In the genomic region with DNA sequence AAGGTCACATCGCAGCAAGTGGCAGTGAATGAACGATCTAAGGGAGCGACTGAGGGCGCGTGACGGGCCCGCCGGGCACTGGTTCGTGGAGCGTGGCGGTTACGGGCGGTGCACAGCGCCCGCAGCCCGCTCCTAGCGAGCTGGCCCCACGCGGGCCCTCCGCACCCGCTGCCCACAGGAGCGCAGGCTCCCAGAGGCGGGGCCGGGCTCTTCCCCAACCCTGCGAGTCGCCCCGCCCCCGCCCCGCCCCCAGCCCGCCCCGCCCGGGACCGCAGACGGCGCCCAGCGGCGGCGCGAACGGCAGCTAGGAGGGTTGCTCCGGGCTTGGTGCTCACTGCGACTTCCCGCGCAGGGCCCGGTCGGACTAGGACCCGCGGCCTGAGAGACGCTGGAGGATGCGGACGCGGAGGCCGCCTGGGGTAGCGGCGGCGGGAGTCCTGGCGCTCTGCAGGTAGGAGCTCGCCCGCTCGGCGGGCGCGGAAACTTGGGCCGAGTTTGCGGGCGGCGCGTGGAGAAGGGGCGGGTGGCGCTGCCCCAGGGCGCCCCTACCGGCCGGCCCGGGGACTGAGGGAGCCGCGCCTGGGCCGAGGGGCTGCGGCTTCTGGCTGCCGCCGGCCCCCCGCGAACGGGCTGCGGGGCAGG, we compare ENCODE assay signal across 8 cellular contexts. TPM values are rescaled to one million over a fixed set of nuclear protein-coding genes. Genes with fewer than 3 reads are reported as not detected.
DNase-seq lines count a peak whose midpoint lies in the region; ATAC-seq and TF ChIP-seq lines count a peak whose summit lies in the region.

Gene C15orf39, plus strand, starts transcription at position 274 of the 642 bp plus-strand sequence. CDS start 4,167 bp downstream, outside the sequence.

- no peaks in the 10 kb centered on the region for H3K36me3 ChIP-seq in SU-DHL-6 (ENCODE audit: low read length)
- peaks cover 7 to 9% of the 10 kb centered on the region in 2 experiments for H3K36me3 ChIP-seq in trophoblast cell (ENCODE audit: control insufficient read depth in 1 of 2, insufficient read depth in 2 of 2, low read length in 2 of 2)

- peak within 1 kb of the TSS; percentile 90 for H3K14ac ChIP-seq in trophoblast cell (ENCODE audit: low read length)

- peaks cover 10% of the 10 kb centered on the region; the same call in 1 of the 2 replicates for H4K20me1 ChIP-seq in SU-DHL-6 (ENCODE audit: low read depth, low read length)

- H3K79me2 ChIP-seq in SU-DHL-6 (ENCODE audit: insufficient read depth, low read length), result peaks cover 45% of the 10 kb centered on the region
- peaks cover 14% of the 10 kb centered on the region for H3K79me2 ChIP-seq in trophoblast cell (ENCODE audit: control insufficient read depth, insufficient read depth, low read length, poor library complexity)

- H4K91ac ChIP-seq in trophoblast cell (ENCODE audit: low read depth, low read length), result peak within 1 kb of the TSS; percentile 91

- ATAC-seq in GM21528 (IDR thresholded peaks at IDR 0.05; ENCODE audit: low FRiP score, unreplicated experiment) (peak; percentile 47), Right ventricle myocardium inferior (peak; percentile 82)
- ATAC-seq in activated naive CD8-positive, alpha-beta T cell treated with anti-CD3 and anti-CD28 coated beads, Interleukin-2, amount 10 ng/mL, durations not matched to agents 7 days and 5 days (ENCODE audit: low read depth), result peak; percentile 44

- H3K9ac ChIP-seq in SU-DHL-6 (ENCODE audit: low read length) (peak within 1 kb of the TSS; percentile 97), trophoblast cell (ENCODE audit: low read length) (peak within 1 kb of the TSS; percentile 87)

- peak within 1 kb of the TSS; percentile 65 for H2BK12ac ChIP-seq in trophoblast cell (ENCODE audit: low read length)

- H3F3A ChIP-seq in SU-DHL-6 (ENCODE audit: insufficient read depth), result no peaks in the 10 kb centered on the region

- H3K27me3 Mint-ChIP-seq in activated naive CD8-positive, alpha-beta T cell treated with anti-CD3 and anti-CD28 coated beads, Interleukin-2, amount 10 ng/mL, durations not matched to agents 7 days and 5 days, result no peaks in the 10 kb centered on the region
- H3K27me3 Mint-ChIP-seq in type B pancreatic cell, result peaks cover 8% of the 10 kb centered on the region

- TF ChIP-seq CTCF in SU-DHL-6 (IDR thresholded peaks at IDR 0.05; ENCODE audit: insufficient read depth, low read length, poor library complexity, severe bottlenecking) (peak; percentile 92), type B pancreatic cell (conservative IDR thresholded peaks at IDR 0.05) (peak; percentile 98)

- H4K12ac ChIP-seq in trophoblast cell (ENCODE audit: low read depth, low read length), result peak within 1 kb of the TSS; percentile 92

- no peaks in the 10 kb centered on the region for H3K36me3 Mint-ChIP-seq in activated naive CD8-positive, alpha-beta T cell treated with anti-CD3 and anti-CD28 coated beads, Interleukin-2, amount 10 ng/mL, durations not matched to agents 7 days and 5 days
- H3K36me3 Mint-ChIP-seq in type B pancreatic cell, result no peaks in the 10 kb centered on the region

- peak within 1 kb of the TSS; percentile 90 for H2BK120ac ChIP-seq in trophoblast cell (ENCODE audit: insufficient read depth, low read length, poor library complexity)

- POLR2A ChIA-PET in activated naive CD8-positive, alpha-beta T cell treated with anti-CD3 and anti-CD28 coated beads, Interleukin-2, amount 10 ng/mL, durations not matched to agents 7 days and 5 days (lab: Charles Lee), result interaction anchor here (0.6 to 4.4 kb wide), 28 partner anchors 8 to 1228 kb away, joined by 3 to 44 read pairs (median 5); partner anchors contain the start of genes COX5A, PML and PPCDC

- peak within 1 kb of the TSS; percentile 85 for H3K27ac Mint-ChIP-seq in activated naive CD8-positive, alpha-beta T cell treated with anti-CD3 and anti-CD28 coated beads, Interleukin-2, amount 10 ng/mL, durations not matched to agents 7 days and 5 days
- H3K27ac Mint-ChIP-seq in type B pancreatic cell, result peak within 1 kb of the TSS; percentile 94

- H4K8ac ChIP-seq in trophoblast cell (ENCODE audit: low read depth, low read length), result peak within 1 kb of the TSS; percentile 91

- no peak within 1 kb of the TSS for H2AK5ac ChIP-seq in trophoblast cell (ENCODE audit: low read length)

- H3K27me3 ChIP-seq in SU-DHL-6 (ENCODE audit: low read length) (no peaks in the 10 kb centered on the region), trophoblast cell (ENCODE audit: insufficient read depth, low read length) (no peaks in the 10 kb centered on the region)

- peak within 1 kb of the TSS; percentile 94 for H3K4me3 Mint-ChIP-seq in activated naive CD8-positive, alpha-beta T cell treated with anti-CD3 and anti-CD28 coated beads, Interleukin-2, amount 10 ng/mL, durations not matched to agents 7 days and 5 days
- peak within 1 kb of the TSS; percentile 97 for H3K4me3 Mint-ChIP-seq in type B pancreatic cell

- peak within 1 kb of the TSS; percentile 96 for H3K4ac ChIP-seq in trophoblast cell (ENCODE audit: low read depth, low read length)

- intact Hi-C loops in Right ventricle myocardium inferior (cut with DNase I), result loop anchor here (2.0 to 5.0 kb wide), 3 partner anchors 23 to 251 kb away; partner anchors contain the start of genes RPP25 and SIN3A

- no peaks in the 10 kb centered on the region for H3K9me3 ChIP-seq in SU-DHL-6 (ENCODE audit: insufficient read depth, low read length)
- H3K9me3 ChIP-seq in trophoblast cell (ENCODE audit: insufficient read depth, low read depth, low read length), result no peaks in the 10 kb centered on the region

- H3K27ac ChIP-seq in SU-DHL-6 (ENCODE audit: low read depth, low read length), result peak within 1 kb of the TSS; percentile 81
- peak within 1 kb of the TSS; percentile 21 for H3K27ac ChIP-seq in trophoblast cell (ENCODE audit: low read depth, low read length)

- peak within 1 kb of the TSS; percentile 98 for H3K18ac ChIP-seq in trophoblast cell (ENCODE audit: low read length)

- DNase-seq in EL (peak; percentile 74), Right ventricle myocardium inferior (ENCODE audit: missing footprints) (peak; percentile 92), trophoblast cell (peak; percentile 90), type B pancreatic cell (ENCODE audit: extremely low spot score, unreplicated experiment) (peak; percentile 89)
- peak; percentile 57 for DNase-seq in Jurkat, Clone E6-1 (ENCODE audit: low read depth, low spot score)
- peak; percentile 93 for DNase-seq in activated naive CD8-positive, alpha-beta T cell treated with anti-CD3 and anti-CD28 coated beads, Interleukin-2, amount 10 ng/mL, durations not matched to agents 7 days and 5 days

- H3K4me1 ChIP-seq in trophoblast cell (ENCODE audit: control insufficient read depth in 1 of 2, insufficient read depth in 2 of 2, low read length in 2 of 2), result peaks cover 18 to 23% of the 10 kb centered on the region in 2 experiments

- peak within 1 kb of the TSS; percentile 72 for H3K4me2 ChIP-seq in SU-DHL-6 (ENCODE audit: low read depth, low read length, poor library complexity, severe bottlenecking)
- H3K4me2 ChIP-seq in trophoblast cell (ENCODE audit: low read length), result peak within 1 kb of the TSS; percentile 92

- H2AFZ ChIP-seq in SU-DHL-6 (ENCODE audit: low read depth, low read length, severe bottlenecking) (peak within 1 kb of the TSS; percentile 68), trophoblast cell (ENCODE audit: insufficient read depth, low read length, poor library complexity) (peak within 1 kb of the TSS; percentile 92)

- no CpG with 5 or more reads among the region's 84 CpGs for WGBS in trophoblast cell (ENCODE audit: extremely low coverage, insufficient coverage, insufficient read length)

- H3K9me2 ChIP-seq in SU-DHL-6 (replicated peaks; ENCODE audit: insufficient read depth, low read length), result no peaks in the 10 kb centered on the region

- no peak within 1 kb of the TSS for H3K23ac ChIP-seq in trophoblast cell (ENCODE audit: low read length)

- peaks cover 20% of the 10 kb centered on the region for H3K79me1 ChIP-seq in trophoblast cell (ENCODE audit: low read length)

- peaks cover 45% of the 10 kb centered on the region for H3K4me1 Mint-ChIP-seq in activated naive CD8-positive, alpha-beta T cell treated with anti-CD3 and anti-CD28 coated beads, Interleukin-2, amount 10 ng/mL, durations not matched to agents 7 days and 5 days
- H3K4me1 Mint-ChIP-seq in type B pancreatic cell (ENCODE audit: unreplicated experiment), result peaks cover 28% of the 10 kb centered on the region

- peak within 1 kb of the TSS; percentile 64 for H2BK5ac ChIP-seq in trophoblast cell (ENCODE audit: low read depth, low read length, poor library complexity)

- peak within 1 kb of the TSS; percentile 90 for H3K4me3 ChIP-seq in Jurkat, Clone E6-1 (ENCODE audit: low read length)
- peak within 1 kb of the TSS; percentile 96 for H3K4me3 ChIP-seq in SU-DHL-6 (ENCODE audit: insufficient read depth, low read length, poor library complexity, severe bottlenecking)
- H3K4me3 ChIP-seq in trophoblast cell (ENCODE audit: low read depth, low read length), result peak within 1 kb of the TSS; percentile 88

- no peaks in the 10 kb centered on the region for H3K9me3 Mint-ChIP-seq in activated naive CD8-positive, alpha-beta T cell treated with anti-CD3 and anti-CD28 coated beads, Interleukin-2, amount 10 ng/mL, durations not matched to agents 7 days and 5 days
- H3K9me3 Mint-ChIP-seq in type B pancreatic cell, result no peaks in the 10 kb centered on the region

RNA-seq across cellular contexts. Expression of gene C15orf39, which starts in this region (rescaled TPM):
- 25.1 TPM for polyA plus RNA-seq in Jurkat, Clone E6-1 (2012; ENCODE audit: insufficient read depth, insufficient read length)
- 10 to 100 TPM; 45.6 to 45.9 TPM for total RNA-seq in activated naive CD8-positive, alpha-beta T cell treated with anti-CD3 and anti-CD28 coated beads, Interleukin-2, amount 10 ng/mL, durations not matched to agents 7 days and 5 days
- total RNA-seq in Right ventricle myocardium inferior (15.0 TPM), type B pancreatic cell (ENCODE audit: low replicate concordance) (44.5 and 70.3 TPM in 2 replicates)
- 9.6 and 9.8 TPM in 2 replicates for polyA plus RNA-seq in trophoblast cell (2013)

Comparison
In these comparisons a context has a peak if more than half of its experiments do, and no peak if none do; other contexts are left out.
1. Peak in every context shown above with its lines: DNase-seq, ATAC-seq, H3K4me3 ChIP-seq and H3K27ac ChIP-seq.